ENCODE assay signal across 13 cellular contexts in genomic region chr16:11794447-11794846, GRCh38. TPM values are rescaled to one million over a fixed set of nuclear protein-coding genes. Genes with fewer than 3 reads are reported as not detected.
A peak's percentile ranks its signal among the peaks of the same experiment; 100 is the strongest.
DNase-seq lines count a peak whose midpoint lies in the region; ATAC-seq and TF ChIP-seq lines count a peak whose summit lies in the region.
"Had no signal": no experiment of that assay in that cellular context is flagged by ENCODE, and none has a peak within 500 bp of the region (broad histone marks: within the 10 kb centered on the region; RNA-seq: fewer than 3 reads in every experiment).

No MANE protein-coding gene starts in this region.

- no peaks in the 10 kb centered on the region for H3K9me3 Mint-ChIP-seq in naive B cell

- no peak overlapping the region for H2AFZ ChIP-seq in ACC112 (ENCODE audit: low read length, unreplicated experiment)

- no peaks in the 10 kb centered on the region for H3K27me3 Mint-ChIP-seq in naive B cell

- DNase-seq in adrenal gland = no peak
- no peak for DNase-seq in naive B cell
- no peak for DNase-seq in COLO668 (lab: John Stamatoyannopoulos, UW; ENCODE audit: unreplicated experiment)
- DNase-seq in OCI-M2 (lab: John Stamatoyannopoulos, UW; ENCODE audit: unreplicated experiment) = no peak
- DNase-seq in NCI-H2196 (lab: John Stamatoyannopoulos, UW; ENCODE audit: unreplicated experiment) = no peak
- DNase-seq in islet precursor cell = no peak
- DNase-seq: activated CD4-positive, CD25-positive, alpha-beta regulatory T cell; body of pancreas; stimulated activated CD4-positive, alpha-beta T cell treated with anti-CD3 and anti-CD28 coated beads, Interleukin-1b, Interleukin-23, amount 100 ng/mL, for 48 hours had no signal

- TF ChIP-seq POLR2A in adrenal gland (IDR thresholded peaks at IDR 0.05) = no peak

- no peaks in the 10 kb centered on the region for H3K36me3 Mint-ChIP-seq in naive B cell

- H3K27ac Mint-ChIP-seq in naive B cell = peak overlapping the region in 5 of 6 donors; percentile 43 to 95 (median 91)

- no peaks in the 10 kb centered on the region for H3K9me3 ChIP-seq in HEK293 (ENCODE audit: control insufficient read depth, insufficient read depth, low read depth, low read length)
- no peaks in the 10 kb centered on the region for H3K9me3 ChIP-seq in adrenal gland (replicated peaks in 1 of 3)
- H3K9me3 ChIP-seq: body of pancreas, mucosa of descending colon, tibial nerve had no signal

- 28 to 38% (median 33%) methylated on average over 2 of the region's 2 CpGs for WGBS in adrenal gland, 4 donors

- peak overlapping the region in 6 of 8 donors; percentile 61 to 96 (median 92) for H3K4me3 Mint-ChIP-seq in naive B cell

- CTCF ChIA-PET in HEK293 (lab: Yijun Ruan, JAX) = no interaction called here

- H3K36me3 ChIP-seq in ACC112 (ENCODE audit: insufficient read depth, low read length) (no peaks in the 10 kb centered on the region; the same call in 1 of the 2 replicates), HEK293 (ENCODE audit: control insufficient read depth in 2 of 2, insufficient read depth in 1 of 2, low read length in 2 of 2) (peaks cover 3 to 16% of the 10 kb centered on the region in 2 experiments; a peak in 2 of 3 replicates), adrenal gland (replicated peaks in 1 of 2) (no peaks in the 10 kb centered on the region)

- H3K4me1 ChIP-seq in ACC112 (ENCODE audit: control insufficient read depth, insufficient read depth, low read length, unreplicated experiment) (peaks cover 40% of the 10 kb centered on the region), HEK293 (ENCODE audit: control insufficient read depth, insufficient read depth, low read length) (peaks cover 23% of the 10 kb centered on the region), adrenal gland (replicated peaks in 1 of 2) (peaks cover 42 to 71% of the 10 kb centered on the region in 2 donors)

- TF ChIP-seq CTCF in HEK293 (tag by site-specific recombination; IDR thresholded peaks at IDR 0.05) (no peak), adrenal gland (IDR thresholded peaks at IDR 0.05) (no peak)

- H3K27me3 ChIP-seq in ACC112 (ENCODE audit: insufficient read depth, low read length) (no peaks in the 10 kb centered on the region), adrenal gland (no peaks in the 10 kb centered on the region)
- H3K27me3 ChIP-seq: body of pancreas, tibial nerve had no signal

- H3K4me3 ChIP-seq in ACC112 (ENCODE audit: low read depth, low read length) = 0 out of 2 replicates have a peak overlapping the region, but pooled peaks have one; percentile 81
- H3K4me3 ChIP-seq in HEK293 (ENCODE audit: low read depth, low read length) = no peak overlapping the region
- no peak overlapping the region for H3K4me3 ChIP-seq in adrenal gland
- H3K4me3 ChIP-seq: body of pancreas, mucosa of descending colon, tibial nerve had no signal

- H3K27ac ChIP-seq in ACC112 (ENCODE audit: low read depth, low read length) (peak overlapping the region; percentile 19; the same call in 1 of the 2 replicates), HEK293 (ENCODE audit: extremely low read depth, low read depth, low read length) (no peak overlapping the region), adrenal gland (peak overlapping the region in 3 of 5 donors; percentile 28 to 98 (median 96))

- H3K79me2 ChIP-seq in ACC112 (ENCODE audit: control insufficient read depth, insufficient read depth, low read length, unreplicated experiment) = peaks cover 91% of the 10 kb centered on the region

- intact Hi-C loops in adrenal gland (cut with DNase I) = no loop called here

- POLR2A ChIA-PET in HEK293 (lab: Yijun Ruan, JAX) = no interaction called here

- peaks cover 46 to 73% (median 70%) of the 10 kb centered on the region in 3 donors for H3K4me1 Mint-ChIP-seq in naive B cell

- ATAC-seq in naive B cell (ENCODE audit: low read depth in 2 of 2) = no peak
- ATAC-seq: body of pancreas, mucosa of descending colon had no signal

TF ChIP-seq in HEK293, 187 proteins besides CTCF, POLR2A, EP300 and RAD21 (continues in another document):
- TF ChIP-seq MYNN (tag by site-specific recombination; IDR thresholded peaks at IDR 0.05; ENCODE audit: borderline replicate concordance) (no peak), ZNF416 (tag by site-specific recombination; IDR thresholded peaks at IDR 0.05) (no peak), GLI2 (tag by site-specific recombination; IDR thresholded peaks at IDR 0.05; ENCODE audit: borderline replicate concordance, low read depth) (no peak), PRDM1 (tag by site-specific recombination; IDR thresholded peaks at IDR 0.05) (peak; percentile 82)
- TF ChIP-seq, protein P1, sequence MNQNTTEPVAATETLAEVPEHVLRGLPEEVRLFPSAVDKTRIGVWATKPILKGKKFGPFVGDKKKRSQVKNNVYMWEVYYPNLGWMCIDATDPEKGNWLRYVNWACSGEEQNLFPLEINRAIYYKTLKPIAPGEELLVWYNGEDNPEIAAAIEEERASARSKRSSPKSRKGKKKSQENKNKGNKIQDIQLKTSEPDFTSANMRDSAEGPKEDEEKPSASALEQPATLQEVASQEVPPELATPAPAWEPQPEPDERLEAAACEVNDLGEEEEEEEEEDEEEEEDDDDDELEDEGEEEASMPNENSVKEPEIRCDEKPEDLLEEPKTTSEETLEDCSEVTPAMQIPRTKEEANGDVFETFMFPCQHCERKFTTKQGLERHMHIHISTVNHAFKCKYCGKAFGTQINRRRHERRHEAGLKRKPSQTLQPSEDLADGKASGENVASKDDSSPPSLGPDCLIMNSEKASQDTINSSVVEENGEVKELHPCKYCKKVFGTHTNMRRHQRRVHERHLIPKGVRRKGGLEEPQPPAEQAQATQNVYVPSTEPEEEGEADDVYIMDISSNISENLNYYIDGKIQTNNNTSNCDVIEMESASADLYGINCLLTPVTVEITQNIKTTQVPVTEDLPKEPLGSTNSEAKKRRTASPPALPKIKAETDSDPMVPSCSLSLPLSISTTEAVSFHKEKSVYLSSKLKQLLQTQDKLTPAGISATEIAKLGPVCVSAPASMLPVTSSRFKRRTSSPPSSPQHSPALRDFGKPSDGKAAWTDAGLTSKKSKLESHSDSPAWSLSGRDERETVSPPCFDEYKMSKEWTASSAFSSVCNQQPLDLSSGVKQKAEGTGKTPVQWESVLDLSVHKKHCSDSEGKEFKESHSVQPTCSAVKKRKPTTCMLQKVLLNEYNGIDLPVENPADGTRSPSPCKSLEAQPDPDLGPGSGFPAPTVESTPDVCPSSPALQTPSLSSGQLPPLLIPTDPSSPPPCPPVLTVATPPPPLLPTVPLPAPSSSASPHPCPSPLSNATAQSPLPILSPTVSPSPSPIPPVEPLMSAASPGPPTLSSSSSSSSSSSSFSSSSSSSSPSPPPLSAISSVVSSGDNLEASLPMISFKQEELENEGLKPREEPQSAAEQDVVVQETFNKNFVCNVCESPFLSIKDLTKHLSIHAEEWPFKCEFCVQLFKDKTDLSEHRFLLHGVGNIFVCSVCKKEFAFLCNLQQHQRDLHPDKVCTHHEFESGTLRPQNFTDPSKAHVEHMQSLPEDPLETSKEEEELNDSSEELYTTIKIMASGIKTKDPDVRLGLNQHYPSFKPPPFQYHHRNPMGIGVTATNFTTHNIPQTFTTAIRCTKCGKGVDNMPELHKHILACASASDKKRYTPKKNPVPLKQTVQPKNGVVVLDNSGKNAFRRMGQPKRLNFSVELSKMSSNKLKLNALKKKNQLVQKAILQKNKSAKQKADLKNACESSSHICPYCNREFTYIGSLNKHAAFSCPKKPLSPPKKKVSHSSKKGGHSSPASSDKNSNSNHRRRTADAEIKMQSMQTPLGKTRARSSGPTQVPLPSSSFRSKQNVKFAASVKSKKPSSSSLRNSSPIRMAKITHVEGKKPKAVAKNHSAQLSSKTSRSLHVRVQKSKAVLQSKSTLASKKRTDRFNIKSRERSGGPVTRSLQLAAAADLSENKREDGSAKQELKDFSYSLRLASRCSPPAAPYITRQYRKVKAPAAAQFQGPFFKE (tag by site-specific recombination; IDR thresholded peaks at IDR 0.05; ENCODE audit: borderline replicate concordance) = no peak
- TF ChIP-seq, protein P2, sequence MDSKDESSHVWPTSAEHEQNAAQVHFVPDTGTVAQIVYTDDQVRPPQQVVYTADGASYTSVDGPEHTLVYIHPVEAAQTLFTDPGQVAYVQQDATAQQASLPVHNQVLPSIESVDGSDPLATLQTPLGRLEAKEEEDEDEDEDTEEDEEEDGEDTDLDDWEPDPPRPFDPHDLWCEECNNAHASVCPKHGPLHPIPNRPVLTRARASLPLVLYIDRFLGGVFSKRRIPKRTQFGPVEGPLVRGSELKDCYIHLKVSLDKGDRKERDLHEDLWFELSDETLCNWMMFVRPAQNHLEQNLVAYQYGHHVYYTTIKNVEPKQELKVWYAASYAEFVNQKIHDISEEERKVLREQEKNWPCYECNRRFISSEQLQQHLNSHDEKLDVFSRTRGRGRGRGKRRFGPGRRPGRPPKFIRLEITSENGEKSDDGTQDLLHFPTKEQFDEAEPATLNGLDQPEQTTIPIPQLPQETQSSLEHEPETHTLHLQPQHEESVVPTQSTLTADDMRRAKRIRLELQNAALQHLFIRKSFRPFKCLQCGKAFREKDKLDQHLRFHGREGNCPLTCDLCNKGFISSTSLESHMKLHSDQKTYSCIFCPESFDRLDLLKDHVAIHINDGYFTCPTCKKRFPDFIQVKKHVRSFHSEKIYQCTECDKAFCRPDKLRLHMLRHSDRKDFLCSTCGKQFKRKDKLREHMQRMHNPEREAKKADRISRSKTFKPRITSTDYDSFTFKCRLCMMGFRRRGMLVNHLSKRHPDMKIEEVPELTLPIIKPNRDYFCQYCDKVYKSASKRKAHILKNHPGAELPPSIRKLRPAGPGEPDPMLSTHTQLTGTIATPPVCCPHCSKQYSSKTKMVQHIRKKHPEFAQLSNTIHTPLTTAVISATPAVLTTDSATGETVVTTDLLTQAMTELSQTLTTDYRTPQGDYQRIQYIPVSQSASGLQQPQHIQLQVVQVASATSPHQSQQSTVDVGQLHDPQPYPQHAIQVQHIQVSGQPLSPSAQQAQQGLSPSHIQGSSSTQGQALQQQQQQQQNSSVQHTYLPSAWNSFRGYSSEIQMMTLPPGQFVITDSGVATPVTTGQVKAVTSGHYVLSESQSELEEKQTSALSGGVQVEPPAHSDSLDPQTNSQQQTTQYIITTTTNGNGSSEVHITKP (tag by site-specific recombination; IDR thresholded peaks at IDR 0.05) = no peak

RNA-seq across cellular contexts. Expression of gene ZC3H7A, which starts 2.6 kb away (rescaled TPM):
- 10 to 100 TPM; 32.1 to 61.3 (median 43.0) TPM for total RNA-seq in adrenal gland
- polyA plus RNA-seq in adrenal gland = 10 to 100 TPM; 31.1 to 83.9 (median 35.9) TPM
- 10 to 100 TPM; 20.7 to 38.4 (median 32.0) TPM for polyA plus RNA-seq in naive B cell (ENCODE audit: low read depth in 6 of 6)

RNA-seq across cellular contexts. Expression of gene TXNDC11, which starts 51.8 kb away (rescaled TPM):
- total RNA-seq in adrenal gland = 10 to 100 TPM; 33.5 to 68.4 (median 48.1) TPM
- polyA plus RNA-seq in adrenal gland (10 to 100 TPM; 51.2 to 78.1 (median 57.4) TPM), naive B cell (ENCODE audit: low read depth in 6 of 6) (10 to 100 TPM; 34.6 to 65.6 (median 40.2) TPM)

RNA-seq across cellular contexts. Expression of gene RSL1D1, which starts 56.9 kb away (rescaled TPM):
- total RNA-seq in adrenal gland = 100 to 1,000 TPM in 7 of 8 donors, 10 to 100 TPM in 1; 90.6 to 511 (median 124) TPM
- polyA plus RNA-seq in adrenal gland (100 to 1,000 TPM in 1 of 3 donors, 10 to 100 TPM in 2; 40.1 to 364 (median 43.1) TPM), naive B cell (ENCODE audit: low read depth in 6 of 6) (100 to 1,000 TPM in 5 of 6 donors, 10 to 100 TPM in 1; 69.7 to 240 (median 184) TPM)
